Comparison of ENCODE assay signal across 1 cellular context in genomic region chr21:44348861-44349260, GRCh38.
TF ChIP-seq lines count a peak whose summit lies in the region.

No MANE protein-coding gene starts in this region.

TF ChIP-seq in H1, 55 proteins besides CTCF, POLR2A, EP300 and RAD21:
- TF ChIP-seq CBX8 (IDR thresholded peaks at IDR 0.05; ENCODE audit: borderline replicate concordance, low read depth, low read length) (no peak), SRF (IDR thresholded peaks at IDR 0.05; ENCODE audit: low read depth, low read length) (no peak), MAFK (IDR thresholded peaks at IDR 0.05; ENCODE audit: low read depth, low read length) (no peak), JUN (IDR thresholded peaks at IDR 0.05; ENCODE audit: low read depth, low read length) (no peak), CHD7 (IDR thresholded peaks at IDR 0.05; ENCODE audit: insufficient replicate concordance, low read length) (no peak), PHF8 (conservative IDR thresholded peaks at IDR 0.05; ENCODE audit: low read depth, low read length) (no peak)
